15 cellular contexts compared by ENCODE assay signal in genomic region chr4:54005475-54005874, GRCh38. TPM values are rescaled to one million over a fixed set of nuclear protein-coding genes. Genes with fewer than 3 reads are reported as not detected.
DNase-seq lines count a peak whose midpoint lies in the region; ATAC-seq and TF ChIP-seq lines count a peak whose summit lies in the region.
"Had no signal": no experiment of that assay in that cellular context is flagged by ENCODE, and none has a peak within 500 bp of the region (broad histone marks: within the 10 kb centered on the region; RNA-seq: fewer than 3 reads in every experiment).

No MANE protein-coding gene starts in this region.

- peaks cover 10% of the 10 kb centered on the region for H3K4me1 ChIP-seq in osteoblast (ENCODE audit: insufficient read depth, low read length)
- H3K4me1 ChIP-seq in CD4-positive, alpha-beta memory T cell (ENCODE audit: insufficient read depth, low read length): no peaks in the 10 kb centered on the region

- H2AFZ ChIP-seq in osteoblast (ENCODE audit: low read length): no peak overlapping the region

- intact Hi-C loops in CD4-positive, alpha-beta memory T cell (cut with micrococcal nuclease): no loop called here

- ATAC-seq in HG03045 (IDR thresholded peaks at IDR 0.05; ENCODE audit: unreplicated experiment): no peak
- ATAC-seq: naive thymus-derived CD8-positive, alpha-beta T cell had no signal

- H3K4me1 Mint-ChIP-seq in CD4-positive, alpha-beta memory T cell: peaks cover 6 to 9% (median 7%) of the 10 kb centered on the region in 4 donors

- CTCF ChIA-PET in CD4-positive, alpha-beta memory T cell (lab: Charles Lee; ENCODE audit: partially characterized antibody): no interaction called here

- H3K4me3 Mint-ChIP-seq in CD4-positive, alpha-beta memory T cell: no peak overlapping the region
- H3K4me3 Mint-ChIP-seq: activated naive CD8-positive, alpha-beta T cell treated with anti-CD3 and anti-CD28 coated beads for 36 hours had no signal

- H4K20me1 ChIP-seq in osteoblast (ENCODE audit: insufficient read depth, low read length): no peaks in the 10 kb centered on the region

- no peaks in the 10 kb centered on the region for H3K9me3 ChIP-seq in osteoblast (ENCODE audit: low read depth, low read length)
- H3K9me3 ChIP-seq in CD4-positive, alpha-beta memory T cell (ENCODE audit: control insufficient read depth in 1 of 2, low read length in 2 of 2): no peaks in the 10 kb centered on the region
- H3K9me3 ChIP-seq: MG63 had no signal

- H3K4me2 ChIP-seq in osteoblast (ENCODE audit: insufficient read depth, low read length): peak overlapping the region; percentile 62

- peaks cover 32 to 41% of the 10 kb centered on the region in 2 donors for H3K36me3 Mint-ChIP-seq in CD4-positive, alpha-beta memory T cell

- H3K27ac ChIP-seq in osteoblast (ENCODE audit: low read depth, low read length): peak overlapping the region; percentile 16
- H3K27ac ChIP-seq in CD4-positive, alpha-beta memory T cell (ENCODE audit: low read depth, low read length): no peak overlapping the region

- H3K27ac Mint-ChIP-seq in CD4-positive, alpha-beta memory T cell: peak overlapping the region in 2 of 7 donors; percentile 4 to 15
- H3K27ac Mint-ChIP-seq: activated naive CD8-positive, alpha-beta T cell treated with anti-CD3 and anti-CD28 coated beads for 36 hours had no signal

- H3K27me3 Mint-ChIP-seq in CD4-positive, alpha-beta memory T cell: no peaks in the 10 kb centered on the region
- H3K27me3 Mint-ChIP-seq: activated naive CD8-positive, alpha-beta T cell treated with anti-CD3 and anti-CD28 coated beads for 36 hours; naive thymus-derived CD8-positive, alpha-beta T cell had no signal

- H3K4me3 ChIP-seq in epithelial cell of esophagus (ENCODE audit: low read length) (no peak overlapping the region), osteoblast (ENCODE audit: insufficient read depth, low read length) (no peak overlapping the region), foreskin fibroblast (ENCODE audit: low read depth in 1 of 2, low read length in 2 of 2) (no peak overlapping the region)
- H3K4me3 ChIP-seq in CD4-positive, alpha-beta memory T cell (ENCODE audit: low read length in 2 of 2): no peak overlapping the region
- H3K4me3 ChIP-seq: MG63 had no signal

- H3K9me3 Mint-ChIP-seq in CD4-positive, alpha-beta memory T cell: no peaks in the 10 kb centered on the region
- H3K9me3 Mint-ChIP-seq: activated naive CD8-positive, alpha-beta T cell treated with anti-CD3 and anti-CD28 coated beads for 36 hours; naive thymus-derived CD8-positive, alpha-beta T cell had no signal

- no peak for TF ChIP-seq CTCF in epithelial cell of esophagus (IDR thresholded peaks at IDR 0.05; ENCODE audit: insufficient read depth, low read depth, low read length, missing control alignments)
- no peak for TF ChIP-seq CTCF in osteoblast (IDR thresholded peaks at IDR 0.05; ENCODE audit: extremely low read depth, low read depth, low read length)
- TF ChIP-seq CTCF in foreskin fibroblast (IDR thresholded peaks at IDR 0.05; ENCODE audit: low read depth, low read length): no peak

- H3K79me2 ChIP-seq in osteoblast (ENCODE audit: insufficient read depth, low read length): peaks cover 13% of the 10 kb centered on the region

- POLR2A ChIA-PET in CD4-positive, alpha-beta memory T cell (lab: Charles Lee; ENCODE audit: partially characterized antibody): no interaction called here

- DNase-seq in NCI-H2029 (lab: John Stamatoyannopoulos, UW) (peak; percentile 41), NCI-H2029 treated with DMSO at 0.1 percent for 48 hours (lab: John Stamatoyannopoulos, UW) (no peak), M059J (ENCODE audit: low read depth) (peak; percentile 50), epithelial cell of esophagus (ENCODE audit: low read depth) (peak; percentile 27), osteoblast (ENCODE audit: insufficient read length, low spot score, missing footprints) (no peak), foreskin fibroblast (no peak)
- no peak for DNase-seq in CD4-positive, alpha-beta memory T cell
- DNase-seq: 8988T; activated naive CD8-positive, alpha-beta T cell treated with anti-CD3 and anti-CD28 coated beads for 36 hours; effector CD4-positive, alpha-beta T cell; GOT3; MG63; naive thymus-derived CD8-positive, alpha-beta T cell; NCI-H510A treated with DMSO at 0.1 percent for 48 hours had no signal

- peaks cover 13% of the 10 kb centered on the region for H3K36me3 ChIP-seq in osteoblast (ENCODE audit: insufficient read depth, low read length)
- H3K36me3 ChIP-seq in CD4-positive, alpha-beta memory T cell (ENCODE audit: insufficient read depth, low read length): no peaks in the 10 kb centered on the region

- no peaks in the 10 kb centered on the region for H3K27me3 ChIP-seq in osteoblast (ENCODE audit: insufficient read depth, low read length)
- H3K27me3 ChIP-seq in CD4-positive, alpha-beta memory T cell (ENCODE audit: insufficient read depth, low read length): no peaks in the 10 kb centered on the region
- H3K27me3 ChIP-seq: MG63 had no signal

RNA-seq across cellular contexts. Expression of gene CHIC2, which starts 58.9 kb away (rescaled TPM):
- 31.4 and 34.8 TPM in 2 replicates for total RNA-seq in M059J (2014; rRNA removed; shearing (Covaris generic))
- 66.6 and 73.1 TPM in 2 replicates for total RNA-seq in osteoblast
- total RNA-seq in CD4-positive, alpha-beta memory T cell: 10 to 100 TPM; 45.3 to 46.6 TPM
- polyA plus RNA-seq in CD4-positive, alpha-beta memory T cell: 100 to 1,000 TPM in 1 of 2 donors, 10 to 100 TPM in 1; 52.6 to 120 TPM

Comparison
In these comparisons a context has a peak if more than half of its experiments do, and no peak if none do; other contexts are left out.
1. DNase-seq: peak in NCI-H2029 (single experiment), M059J (single experiment) and epithelial cell of esophagus (single experiment); none in NCI-H2029 treated with DMSO at 0.1 percent for 48 hours (single experiment), osteoblast (single experiment), foreskin fibroblast (0 of 2) and CD4-positive, alpha-beta memory T cell (0 of 5).